ENCODE assay signal across 31 cellular contexts in genomic region chr1:20276428-20276827, GRCh38. TPM values are rescaled to one million over a fixed set of nuclear protein-coding genes. Genes with fewer than 3 reads are reported as not detected.
"Had no signal": no experiment of that assay in that cellular context is flagged by ENCODE, and none has a peak within 500 bp of the region (broad histone marks: within the 10 kb centered on the region; RNA-seq: fewer than 3 reads in every experiment).

No MANE protein-coding gene starts in this region.

- H3K36me3 ChIP-seq: ascending aorta, cardiac muscle cell, Peyer's patch had no signal

- H3K4me1 ChIP-seq: ascending aorta had no signal

- H3K27me3 ChIP-seq: ascending aorta, cardiac muscle cell, Peyer's patch had no signal

- H3K9me3 ChIP-seq: ascending aorta, Peyer's patch had no signal

- H3K36me3 Mint-ChIP-seq: activated naive CD4-positive, alpha-beta T cell treated with anti-CD3 and anti-CD28 coated beads, Interleukin-2, amount 50 U/mL, for 24 hours; activated naive CD8-positive, alpha-beta T cell treated with anti-CD3 and anti-CD28 coated beads, Interleukin-2, amount 10 ng/mL, durations not matched to agents 7 days and 5 days had no signal

- H3K4me1 Mint-ChIP-seq: activated naive CD4-positive, alpha-beta T cell treated with anti-CD3 and anti-CD28 coated beads, Interleukin-2, amount 50 U/mL, for 24 hours; activated naive CD8-positive, alpha-beta T cell treated with anti-CD3 and anti-CD28 coated beads, Interleukin-2, amount 10 ng/mL, durations not matched to agents 7 days and 5 days; central memory CD8-positive, alpha-beta T cell had no signal

- H3K9me3 Mint-ChIP-seq: activated B cell treated with CpG ODN at 0.5 μM for 24 hours; activated CD8-positive, alpha-beta T cell treated with anti-CD3 and anti-CD28 coated beads for 36 hours; activated naive CD4-positive, alpha-beta T cell treated with anti-CD3 and anti-CD28 coated beads, Interleukin-2, amount 50 U/mL, for 24 hours; activated T-helper 2 cell treated with anti-CD3 and anti-CD28 coated beads, Interferon-gamma antibody, Interleukin-2, Interleukin-4, amounts not matched to agents 10 μg/mL and 5 μg/mL and 100 μg/mL, durations not matched to agents 14 hours and 24 hours and 36 hours; central memory CD8-positive, alpha-beta T cell; T-helper 1 cell treated with Interleukin-12 subunit alpha and Interleukin-12 subunit beta and Interleukin-4 antibody, amounts not matched to agents 30 μg/mL and 1 μg/mL, for 36 hours had no signal

- H3K27ac ChIP-seq: ascending aorta, cardiac muscle cell, Peyer's patch had no signal

- H3K27ac Mint-ChIP-seq: activated B cell treated with CpG ODN at 0.5 μM for 24 hours; activated CD8-positive, alpha-beta T cell treated with anti-CD3 and anti-CD28 coated beads for 36 hours; activated naive CD4-positive, alpha-beta T cell treated with anti-CD3 and anti-CD28 coated beads, Interleukin-2, amount 50 U/mL, for 24 hours; activated naive CD8-positive, alpha-beta T cell treated with anti-CD3 and anti-CD28 coated beads, Interleukin-2, amount 10 ng/mL, durations not matched to agents 7 days and 5 days; activated T-helper 2 cell treated with anti-CD3 and anti-CD28 coated beads, Interferon-gamma antibody, Interleukin-2, Interleukin-4, amounts not matched to agents 10 μg/mL and 5 μg/mL and 100 μg/mL, durations not matched to agents 14 hours and 24 hours and 36 hours; T-helper 1 cell treated with Interleukin-12 subunit alpha and Interleukin-12 subunit beta and Interleukin-4 antibody, amounts not matched to agents 30 μg/mL and 1 μg/mL, for 36 hours had no signal

- H3K4me3 ChIP-seq: ascending aorta, cardiac muscle cell, Peyer's patch had no signal

- DNase-seq: activated B cell treated with CpG ODN at 0.5 μM for 24 hours; activated CD4-positive, alpha-beta T cell treated with anti-CD3 and anti-CD28 coated beads for 4 hours; activated CD4-positive, alpha-beta T cell treated with anti-CD3 and anti-CD28 coated beads, Interleukin-2, amount 50 U/mL, for 4 hours; activated CD4-positive, CD25-positive, alpha-beta regulatory T cell treated with anti-CD3 and anti-CD28 coated beads, Interleukin-2, amount 50 U/mL, for 72 hours; activated CD8-positive, alpha-beta T cell treated with anti-CD3 and anti-CD28 coated beads for 36 hours; activated gamma-delta T cell; activated naive CD4-positive, alpha-beta T cell treated with Interleukin-2 at 50 U/mL for 16 hours; activated naive CD8-positive, alpha-beta T cell treated with anti-CD3 and anti-CD28 coated beads, Interleukin-2, amount 10 ng/mL, durations not matched to agents 7 days and 5 days; activated T-cell treated with anti-CD3 and anti-CD28 coated beads, Interleukin-2, amount 50 U/mL, for 1 hour; amygdala; NCI-H1092 treated with DMSO at 0.1 percent for 48 hours; NCI-H146; NCI-H187 treated with DMSO at 0.1 percent for 48 hours; NCI-H2081; NCI-H226; NCI-H524 treated with DMSO at 0.1 percent for 48 hours; PC-3; Peyer's patch; RPMI8226; SIG-M5; T-helper 9 cell had no signal

- ATAC-seq: activated CD8-positive, alpha-beta T cell treated with anti-CD3 and anti-CD28 coated beads for 36 hours; PC-3 had no signal

- H3K4me3 Mint-ChIP-seq: activated B cell treated with CpG ODN at 0.5 μM for 24 hours; activated CD8-positive, alpha-beta T cell treated with anti-CD3 and anti-CD28 coated beads for 36 hours; activated naive CD4-positive, alpha-beta T cell treated with anti-CD3 and anti-CD28 coated beads, Interleukin-2, amount 50 U/mL, for 24 hours; activated naive CD8-positive, alpha-beta T cell treated with anti-CD3 and anti-CD28 coated beads, Interleukin-2, amount 10 ng/mL, durations not matched to agents 7 days and 5 days; central memory CD8-positive, alpha-beta T cell; T-helper 1 cell treated with Interleukin-12 subunit alpha and Interleukin-12 subunit beta and Interleukin-4 antibody, amounts not matched to agents 30 μg/mL and 1 μg/mL, for 36 hours had no signal

RNA-seq across cellular contexts. Expression of gene VWA5B1, which starts 14.2 kb away (rescaled TPM):
- total RNA-seq: activated B cell treated with CpG ODN at 0.5 μM for 24 hours; activated CD8-positive, alpha-beta memory T cell treated with anti-CD3 and anti-CD28 coated beads for 36 hours; activated CD8-positive, alpha-beta T cell treated with anti-CD3 and anti-CD28 coated beads for 36 hours; activated naive CD8-positive, alpha-beta T cell treated with anti-CD3 and anti-CD28 coated beads, Interleukin-2, amount 10 ng/mL, durations not matched to agents 7 days and 5 days; activated T-helper 2 cell treated with anti-CD3 and anti-CD28 coated beads, Interferon-gamma antibody, Interleukin-2, Interleukin-4, amounts not matched to agents 10 μg/mL and 5 μg/mL and 100 μg/mL, durations not matched to agents 14 hours and 24 hours and 36 hours; ascending aorta; chondrocyte; M059J; NCI-H460; PC-3; Peyer's patch had no signal
